Comparison of ENCODE assay signal across 31 cellular contexts in genomic region chr12:2836004-2836403, GRCh38. TPM values are rescaled to one million over a fixed set of nuclear protein-coding genes. Genes with fewer than 3 reads are reported as not detected.
"Had no signal": no experiment of that assay in that cellular context is flagged by ENCODE, and none has a peak within 500 bp of the region (broad histone marks: within the 10 kb centered on the region; RNA-seq: fewer than 3 reads in every experiment).

No MANE protein-coding gene starts in this region.

- ATAC-seq: activated naive CD4-positive, alpha-beta T cell treated with anti-CD3 and anti-CD28 coated beads, Interleukin-2, amount 50 U/mL, for 72 hours; activated T-helper 17 cell treated with anti-CD3 and anti-CD28 coated beads, Interleukin-2, amount 50 U/mL, for 72 hours; left lung; stimulated activated effector memory CD8-positive, alpha-beta T cell treated with anti-CD3 and anti-CD28 coated beads, Interleukin-12 subunit alpha, Interleukin-12 subunit beta, amount 100 ng/mL, for 72 hours; stimulated activated naive CD8-positive, alpha-beta T cell treated with anti-CD3 and anti-CD28 coated beads, Interleukin-15, amount 100 ng/mL, for 72 hours had no signal

- H3K4me3 ChIP-seq: hepatocyte, left lung, lung, tibial artery had no signal

- H3K27ac Mint-ChIP-seq: activated T-cell treated with anti-CD3 and anti-CD28 coated beads, Interleukin-2, amount 50 U/mL, for 24 hours; activated T-helper 17 cell treated with anti-CD3 and anti-CD28 coated beads, Interleukin-2, amount 50 U/mL, for 72 hours; immature natural killer cell; stimulated activated effector memory CD8-positive, alpha-beta T cell treated with anti-CD3 and anti-CD28 coated beads, Interleukin-12 subunit alpha, Interleukin-12 subunit beta, amount 100 ng/mL, for 72 hours had no signal

- H3K4me3 Mint-ChIP-seq: activated T-cell treated with anti-CD3 and anti-CD28 coated beads, Interleukin-2, amount 50 U/mL, for 24 hours; activated T-helper 17 cell treated with anti-CD3 and anti-CD28 coated beads, Interleukin-2, amount 50 U/mL, for 72 hours; immature natural killer cell; naive B cell; stimulated activated effector memory CD8-positive, alpha-beta T cell treated with anti-CD3 and anti-CD28 coated beads, Interleukin-12 subunit alpha, Interleukin-12 subunit beta, amount 100 ng/mL, for 72 hours; stimulated activated naive CD8-positive, alpha-beta T cell treated with anti-CD3 and anti-CD28 coated beads, Interleukin-15, amount 100 ng/mL, for 72 hours had no signal

- H3K4me1 Mint-ChIP-seq: activated T-helper 17 cell treated with anti-CD3 and anti-CD28 coated beads, Interleukin-2, amount 50 U/mL, for 72 hours had no signal

- FAIRE-seq: small intestine had no signal

- H3K27me3 Mint-ChIP-seq: activated T-cell treated with anti-CD3 and anti-CD28 coated beads, Interleukin-2, amount 50 U/mL, for 24 hours; activated T-helper 17 cell treated with anti-CD3 and anti-CD28 coated beads, Interleukin-2, amount 50 U/mL, for 72 hours; naive B cell; stimulated activated naive CD8-positive, alpha-beta T cell treated with anti-CD3 and anti-CD28 coated beads, Interleukin-15, amount 100 ng/mL, for 72 hours had no signal

- H3K27ac ChIP-seq: brain microvascular endothelial cell, left lung had no signal

- H3K4me1 ChIP-seq: left lung had no signal

- H3K9me3 Mint-ChIP-seq: activated naive CD4-positive, alpha-beta T cell treated with anti-CD3 and anti-CD28 coated beads, Interleukin-2, amount 50 U/mL, for 72 hours; activated T-cell treated with anti-CD3 and anti-CD28 coated beads, Interleukin-2, amount 50 U/mL, for 24 hours; activated T-helper 17 cell treated with anti-CD3 and anti-CD28 coated beads, Interleukin-2, amount 50 U/mL, for 72 hours; immature natural killer cell; naive B cell; neural crest cell; stimulated activated effector memory CD8-positive, alpha-beta T cell treated with anti-CD3 and anti-CD28 coated beads, Interleukin-12 subunit alpha, Interleukin-12 subunit beta, amount 100 ng/mL, for 72 hours; stimulated activated naive CD8-positive, alpha-beta T cell treated with anti-CD3 and anti-CD28 coated beads, Interleukin-15, amount 100 ng/mL, for 72 hours had no signal

- H3K36me3 ChIP-seq: brain microvascular endothelial cell had no signal

- H3K9me3 ChIP-seq: left lung, tibial artery had no signal

- DNase-seq: activated CD4-positive, alpha-beta T cell treated with anti-CD3 and anti-CD28 coated beads, Interleukin-2, amount 50 U/mL, for 1 hour; activated CD4-positive, CD25-positive, alpha-beta regulatory T cell treated with anti-CD3 and anti-CD28 coated beads, Interleukin-2, amount 50 U/mL, for 72 hours; activated CD8-positive, alpha-beta memory T cell treated with anti-CD3 and anti-CD28 coated beads for 24 hours; activated CD8-positive, alpha-beta memory T cell treated with anti-CD3 and anti-CD28 coated beads, Interleukin-2, amount 50 U/mL, for 4 hours; activated T-cell treated with anti-CD3 and anti-CD28 coated beads, Interleukin-2, amount 50 U/mL, for 24 hours; aorta; brain microvascular endothelial cell; central memory CD4-positive, alpha-beta T cell; effector memory CD4-positive, alpha-beta T cell; foreskin melanocyte; glutamatergic neuron; immature natural killer cell; kidney glomerular epithelial cell; left lung; naive B cell; occipital lobe; small intestine; stimulated activated CD4-positive, alpha-beta T cell treated with anti-CD3 and anti-CD28 coated beads, Interleukin-2, amount 100 ng/mL, for 24 hours; stimulated activated naive CD8-positive, alpha-beta T cell treated with anti-CD3 and anti-CD28 coated beads, Interleukin-15, amount 100 ng/mL, for 72 hours; tibial artery had no signal

RNA-seq across cellular contexts. Expression of gene NRIP2, which starts 1.2 kb away (rescaled TPM):
- total RNA-seq: activated naive CD4-positive, alpha-beta T cell treated with anti-CD3 and anti-CD28 coated beads, Interleukin-2, amount 50 U/mL, for 72 hours; activated T-helper 17 cell treated with anti-CD3 and anti-CD28 coated beads, Interleukin-2, amount 50 U/mL, for 72 hours; hepatocyte; neural crest cell had no signal

RNA-seq across cellular contexts. Expression of gene TEX52, which starts 20.8 kb away (rescaled TPM):
- total RNA-seq: aorta, dermis microvascular lymphatic vessel endothelial cell, hepatocyte, left lung, lung, mesenteric fat pad, mucosa of gallbladder, neural crest cell, occipital lobe, sciatic nerve, urinary bladder had no signal
